In genomic region chr2:17752281-17752680, GRCh38 we compare ENCODE assay signal across 8 cellular contexts. TPM values are rescaled to one million over a fixed set of nuclear protein-coding genes. Genes with fewer than 3 reads are reported as not detected.
A peak's percentile ranks its signal among the peaks of the same experiment; 100 is the strongest.
DNase-seq lines count a peak whose midpoint lies in the region; ATAC-seq, FAIRE-seq and TF ChIP-seq lines count a peak whose summit lies in the region.

No MANE protein-coding gene starts in this region.

- H3K27me3 Mint-ChIP-seq in activated T-cell treated with anti-CD3 and anti-CD28 coated beads, Interleukin-2, amount 50 U/mL, for 24 hours: no peaks in the 10 kb centered on the region

- H3K36me3 Mint-ChIP-seq in activated T-cell treated with anti-CD3 and anti-CD28 coated beads, Interleukin-2, amount 50 U/mL, for 24 hours (ENCODE audit: low read depth): peaks cover 24% of the 10 kb centered on the region

- ATAC-seq in body of pancreas (no peak), GM21619 (IDR thresholded peaks at IDR 0.05; ENCODE audit: unreplicated experiment) (no peak), HG03439 (IDR thresholded peaks at IDR 0.05; ENCODE audit: unreplicated experiment) (no peak)

- peaks cover 26% of the 10 kb centered on the region for H3K4me1 ChIP-seq in HUES6 (ENCODE audit: control insufficient read depth, insufficient read depth, low read length)
- peaks cover 0 to 19% (median 5%) of the 10 kb centered on the region in 4 experiments; a peak in 3 of 7 replicates for H3K4me1 ChIP-seq in H1 (replicated peaks in 1 of 4; ENCODE audit: control insufficient read depth in 3 of 4, insufficient read depth in 4 of 4, low read length in 3 of 4)
- peaks cover 15 to 87% (median 49%) of the 10 kb centered on the region in 6 donors for H3K4me1 ChIP-seq in spleen
- H3K4me1 ChIP-seq in body of pancreas: peaks cover 17% of the 10 kb centered on the region

- H2AK5ac ChIP-seq in H1 (ENCODE audit: low read depth, low read length): no peak overlapping the region

- CTCF ChIA-PET in H1 (lab: Charles Lee; ENCODE audit: partially characterized antibody): no interaction called here

- H3K23me2 ChIP-seq in H1 (ENCODE audit: low read depth, low read length): peaks cover 3% of the 10 kb centered on the region; the same call in 1 of the 2 replicates

- peak overlapping the region; percentile 89 for H3K4me3 ChIP-seq in HUES6 (ENCODE audit: low read depth, low read length)
- H3K4me3 ChIP-seq in H1 (ENCODE audit: extremely low read depth in 1 of 4, insufficient read depth in 2 of 4, low read depth in 3 of 4, low read length in 4 of 4): peak overlapping the region in 3 of 4 experiments; percentile 86 to 99 (median 95); a peak in 3 of 8 replicates
- H3K4me3 ChIP-seq in spleen: peak overlapping the region in 6 of 8 donors; percentile 89 to 97 (median 92)
- H3K4me3 ChIP-seq in body of pancreas: no peak overlapping the region

- no peak for FAIRE-seq in H1 (lab: Jason Lieb, UNC)

- H4K20me1 ChIP-seq in H1 (replicated peaks in 1 of 2; ENCODE audit: control insufficient read depth in 1 of 2, insufficient read depth in 2 of 2, low read length in 2 of 2): peaks cover 0 to 2% of the 10 kb centered on the region in 2 experiments

- no peak overlapping the region for H2BK120ac ChIP-seq in H1 (replicated peaks; ENCODE audit: low read depth, low read length)

- H3K4me1 Mint-ChIP-seq in activated T-cell treated with anti-CD3 and anti-CD28 coated beads, Interleukin-2, amount 50 U/mL, for 24 hours (ENCODE audit: low read depth): peaks cover 33% of the 10 kb centered on the region

- no peaks in the 10 kb centered on the region for H3K9me3 ChIP-seq in HUES6 (ENCODE audit: control insufficient read depth, insufficient read depth, low read depth, low read length)
- no peaks in the 10 kb centered on the region for H3K9me3 ChIP-seq in H1 (ENCODE audit: insufficient read depth in 2 of 2, low read depth in 1 of 2, low read length in 1 of 2)
- no peaks in the 10 kb centered on the region for H3K9me3 ChIP-seq in spleen
- no peaks in the 10 kb centered on the region for H3K9me3 ChIP-seq in body of pancreas

- H3K18ac ChIP-seq in H1 (ENCODE audit: extremely low read depth, low read length): no peak overlapping the region

- H3K79me1 ChIP-seq in H1 (ENCODE audit: low read depth, low read length): 0 out of 2 replicates have a peak, but pooled peaks cover 2% of the 10 kb centered on the region

- no peak overlapping the region for H2AFZ ChIP-seq in H1 (ENCODE audit: low read length)

- H3K4me2 ChIP-seq in H1 (ENCODE audit: insufficient read depth in 1 of 2, low read depth in 2 of 2, low read length in 2 of 2): peak overlapping the region; percentile 62 to 82; a peak in 3 of 4 replicates

- H3K14ac ChIP-seq in H1 (ENCODE audit: insufficient read length): no peak overlapping the region

- H3K56ac ChIP-seq in H1 (replicated peaks; ENCODE audit: insufficient read length, low read depth, low read length): no peak overlapping the region

- TF ChIP-seq EP300 in H1 (IDR thresholded peaks at IDR 0.05; ENCODE audit: borderline replicate concordance in 1 of 2, low read depth in 2 of 2, low read length in 2 of 2): no peak

- no peak overlapping the region for H2BK20ac ChIP-seq in H1 (ENCODE audit: low read length)

- peak overlapping the region; percentile 98 for H3K4me3 Mint-ChIP-seq in activated T-cell treated with anti-CD3 and anti-CD28 coated beads, Interleukin-2, amount 50 U/mL, for 24 hours

- no peak for DNase-seq in activated T-cell treated with anti-CD3 and anti-CD28 coated beads, Interleukin-2, amount 50 U/mL, for 24 hours
- no peak for DNase-seq in activated T-cell treated with anti-CD3 and anti-CD28 coated beads, Interleukin-2, amount 50 U/mL, for 1 hour
- DNase-seq in H1 (ENCODE audit: low read depth in 1 of 2, low spot score in 2 of 2) (no peak), spleen (no peak), body of pancreas (no peak)

- TF ChIP-seq POLR2A in H1 (IDR thresholded peaks at IDR 0.05; ENCODE audit: control extremely low read depth in 1 of 2, low read depth in 2 of 2, low read length in 2 of 2) (no peak), spleen (IDR thresholded peaks at IDR 0.05) (no peak), body of pancreas (IDR thresholded peaks at IDR 0.05) (no peak)

- H3K27ac Mint-ChIP-seq in activated T-cell treated with anti-CD3 and anti-CD28 coated beads, Interleukin-2, amount 50 U/mL, for 24 hours: peak overlapping the region; percentile 99

- H3K36me3 ChIP-seq in HUES6 (ENCODE audit: control insufficient read depth, insufficient read depth, low read length): no peaks in the 10 kb centered on the region
- H3K36me3 ChIP-seq in H1 (ENCODE audit: control insufficient read depth in 2 of 4, insufficient read depth in 4 of 4, low read length in 3 of 4): no peaks in the 10 kb centered on the region
- H3K36me3 ChIP-seq in spleen: no peaks in the 10 kb centered on the region
- no peaks in the 10 kb centered on the region for H3K36me3 ChIP-seq in body of pancreas (replicated peaks in 1 of 2; ENCODE audit: insufficient read depth in 1 of 2, low read depth in 2 of 2)

- H4K5ac ChIP-seq in H1 (ENCODE audit: insufficient read length, low read depth, low read length): no peak overlapping the region

- peaks cover 6 to 81% of the 10 kb centered on the region in 2 experiments; a peak in 3 of 4 replicates for H3K79me2 ChIP-seq in H1 (ENCODE audit: control insufficient read depth in 1 of 2, insufficient read depth in 2 of 2, low read length in 2 of 2)

- H3K27ac ChIP-seq in HUES6 (ENCODE audit: low read depth, low read length): no peak overlapping the region
- H3K27ac ChIP-seq in H1 (ENCODE audit: low read depth, low read length): no peak overlapping the region
- H3K27ac ChIP-seq in spleen: peak overlapping the region in 5 of 8 donors; percentile 96 to 99 (median 98)
- no peak overlapping the region for H3K27ac ChIP-seq in body of pancreas

- POLR2A ChIA-PET in H1 (lab: Charles Lee; ENCODE audit: partially characterized antibody): interaction anchor here (0.6 kb wide), 1 partner anchor 27 kb away, joined by 3 read pairs; no protein-coding TSS in a partner anchor

- H2BK5ac ChIP-seq in H1 (ENCODE audit: low read depth, low read length): no peak overlapping the region

- H3K9me3 Mint-ChIP-seq in activated T-cell treated with anti-CD3 and anti-CD28 coated beads, Interleukin-2, amount 50 U/mL, for 24 hours: no peaks in the 10 kb centered on the region

- intact Hi-C loops in spleen (cut with DNase I; ENCODE audit: low total_unique reads) (no loop called here), body of pancreas (cut with DNase I) (no loop called here)

- H3K27me3 ChIP-seq in HUES6 (ENCODE audit: control insufficient read depth, insufficient read depth, low read length) (no peaks in the 10 kb centered on the region), H1 (replicated peaks in 1 of 4; ENCODE audit: control insufficient read depth in 3 of 4, extremely low read depth in 1 of 4, insufficient read depth in 3 of 4, low read length in 3 of 4) (no peaks in the 10 kb centered on the region), spleen (replicated peaks in 1 of 7) (no peaks in the 10 kb centered on the region), body of pancreas (no peaks in the 10 kb centered on the region)

- no peak overlapping the region for H4K91ac ChIP-seq in H1 (replicated peaks; ENCODE audit: insufficient read length, low read length)

- H4K8ac ChIP-seq in H1 (ENCODE audit: extremely low read depth, insufficient read depth, low read length): no peak overlapping the region

- no peak overlapping the region for H2BK15ac ChIP-seq in H1 (ENCODE audit: low read length)

- no peak for TF ChIP-seq CTCF in H1 (IDR thresholded peaks at IDR 0.05; ENCODE audit: control extremely low read depth in 1 of 3, insufficient read depth in 1 of 3, low read depth in 1 of 3, low read length in 3 of 3)
- TF ChIP-seq CTCF in spleen (IDR thresholded peaks at IDR 0.05 in 8 of 11, conservative IDR thresholded peaks at IDR 0.05 in 3 of 11): no peak
- no peak for TF ChIP-seq CTCF in body of pancreas (IDR thresholded peaks at IDR 0.05)

- no peak for TF ChIP-seq RAD21 in H1 (IDR thresholded peaks at IDR 0.05 in 1 of 2, conservative IDR thresholded peaks at IDR 0.05 in 1 of 2; ENCODE audit: low read depth in 2 of 2, low read length in 2 of 2)

- no peak overlapping the region for H3K23ac ChIP-seq in H1 (ENCODE audit: insufficient read length)

- no peak overlapping the region for H3K4ac ChIP-seq in H1 (replicated peaks; ENCODE audit: insufficient read length, low read depth, low read length)

- no peak overlapping the region for H2BK12ac ChIP-seq in H1 (ENCODE audit: low read depth, low read length)

- peak overlapping the region; percentile 88 for H3K9ac ChIP-seq in HUES6 (ENCODE audit: low read length)
- H3K9ac ChIP-seq in H1 (replicated peaks in 1 of 4; ENCODE audit: extremely low read depth in 1 of 4, low read depth in 3 of 4, low read length in 3 of 4): no peak overlapping the region

- 51% methylated on average over 4 of the region's 4 CpGs; no CpG with 5 or more reads in 1 of the 2 experiments for WGBS in H1 (ENCODE audit: extremely low coverage in 1 of 2, insufficient coverage in 1 of 2, insufficient read length in 1 of 2, insufficient replicate concordance in 2 of 2, low coverage in 1 of 2, low lambda C conversion rate in 2 of 2, missing lambda C conversion rate in 1 of 2), 2 experiments
- 41 to 60% (median 50%) methylated on average over 4 of the region's 4 CpGs for WGBS in spleen, 5 donors
- 41 to 43% methylated on average over 4 of the region's 4 CpGs for WGBS in body of pancreas, 2 donors

RNA-seq across cellular contexts. Expression of gene SMC6, which starts 1.3 kb away (rescaled TPM):
- total RNA-seq in H1 (2021; fragmentation: NEBNext Ultra II Directional; extraction: Animal tissue kit (Norgen Biotek cat#: 25700)): 48.5 and 49.5 TPM in 2 replicates
- 6.1 and 9.7 TPM in 2 replicates for polyA plus RNA-seq in H1 (2011; rRNA removed)
- polyA plus RNA-seq in H1 (2011; cell fraction: cytosol; rRNA removed): 15.9 TPM
- 9.8 TPM for polyA plus RNA-seq in H1 (2011; cell fraction: nucleus; rRNA removed)
- 18.0 to 40.3 TPM (median 23.6 TPM) in 4 replicates for polyA plus RNA-seq in H1 (2012, experiment 1 of 2)
- 1.8 TPM for polyA plus RNA-seq in H1 (2012, experiment 2 of 2)
- polyA plus RNA-seq in H1 (2013, experiment 1 of 2): 42.8 TPM
- 41.5 TPM for polyA plus RNA-seq in H1 (2013, experiment 2 of 2)
- 23.8 and 28.6 TPM in 2 replicates for polyA minus RNA-seq in H1 (2011; rRNA and poly(A)+ RNA removed)
- polyA minus RNA-seq in H1 (2011; cell fraction: cytosol; rRNA and poly(A)+ RNA removed): 12.0 TPM
- polyA minus RNA-seq in H1 (2011; cell fraction: nucleus; rRNA and poly(A)+ RNA removed): 65.5 TPM
- 10 to 100 TPM; 24.9 to 44.8 (median 32.8) TPM for total RNA-seq in spleen
- polyA plus RNA-seq in spleen: 10 to 100 TPM; 17.6 to 24.8 (median 20.1) TPM
- 10 to 100 TPM in 1 of 2 donors, 1 to 10 TPM in 1; 9.9 to 11.9 TPM for total RNA-seq in body of pancreas

RNA-seq across cellular contexts. Expression of gene GEN1, which starts 1.7 kb away (rescaled TPM):
- 19.2 and 20.5 TPM in 2 replicates for total RNA-seq in H1 (2021; fragmentation: NEBNext Ultra II Directional; extraction: Animal tissue kit (Norgen Biotek cat#: 25700))
- 6.6 and 6.9 TPM in 2 replicates for polyA plus RNA-seq in H1 (2011; rRNA removed)
- polyA plus RNA-seq in H1 (2011; cell fraction: cytosol; rRNA removed): 8.4 TPM
- polyA plus RNA-seq in H1 (2011; cell fraction: nucleus; rRNA removed): 13.6 TPM
- polyA plus RNA-seq in H1 (2012, experiment 1 of 2): 5.2 to 13.9 TPM (median 10.2 TPM) in 4 replicates
- 0.35 TPM for polyA plus RNA-seq in H1 (2012, experiment 2 of 2)
- polyA plus RNA-seq in H1 (2013, experiment 1 of 2): 14.7 TPM
- 11.1 TPM for polyA plus RNA-seq in H1 (2013, experiment 2 of 2)
- 27.9 and 31.8 TPM in 2 replicates for polyA minus RNA-seq in H1 (2011; rRNA and poly(A)+ RNA removed)
- 17.5 TPM for polyA minus RNA-seq in H1 (2011; cell fraction: cytosol; rRNA and poly(A)+ RNA removed)
- polyA minus RNA-seq in H1 (2011; cell fraction: nucleus; rRNA and poly(A)+ RNA removed): 76.8 TPM
- 10 to 100 TPM; 13.5 to 22.0 (median 19.5) TPM for total RNA-seq in spleen
- 10 to 100 TPM in 1 of 3 donors, 1 to 10 TPM in 2; 4.3 to 10.7 (median 6.0) TPM for polyA plus RNA-seq in spleen
- 1 to 10 TPM; 6.5 to 7.6 TPM for total RNA-seq in body of pancreas

Comparison
In these comparisons a context has a peak if more than half of its experiments do, and no peak if none do; other contexts are left out.
1. H3K27ac ChIP-seq: peak in spleen (5 of 8); none in HUES6 (single experiment), H1 (single experiment) and body of pancreas (0 of 4).
2. H3K4me3 ChIP-seq: peak in HUES6 (single experiment), H1 (3 of 4) and spleen (6 of 8); none in body of pancreas (0 of 2).